8 cellular contexts compared by ENCODE assay signal in genomic region chr22:45612451-45612901, GRCh38. TPM values are rescaled to one million over a fixed set of nuclear protein-coding genes. Genes with fewer than 3 reads are reported as not detected.
DNase-seq lines count a peak whose midpoint lies in the region; ATAC-seq, FAIRE-seq and TF ChIP-seq lines count a peak whose summit lies in the region.

No MANE protein-coding gene starts in this region.

- H3K27ac Mint-ChIP-seq in activated naive CD8-positive, alpha-beta T cell: peak overlapping the region; percentile 28
- peak overlapping the region; percentile 77 for H3K27ac Mint-ChIP-seq in type B pancreatic cell

- H3K27me3 ChIP-seq in MG63 (no peaks in the 10 kb centered on the region), kidney epithelial cell (ENCODE audit: control insufficient read depth, insufficient read depth, low read length) (no peaks in the 10 kb centered on the region)

- H3K27me3 Mint-ChIP-seq in activated naive CD8-positive, alpha-beta T cell: no peaks in the 10 kb centered on the region
- peaks cover 11% of the 10 kb centered on the region for H3K27me3 Mint-ChIP-seq in type B pancreatic cell

- H3K36me3 Mint-ChIP-seq in activated naive CD8-positive, alpha-beta T cell: no peaks in the 10 kb centered on the region
- no peaks in the 10 kb centered on the region for H3K36me3 Mint-ChIP-seq in type B pancreatic cell

- peak overlapping the region; percentile 8 for H3K4me3 ChIP-seq in MG63
- no peak overlapping the region for H3K4me3 ChIP-seq in kidney epithelial cell (ENCODE audit: low read depth, low read length)

- DNase-seq in A172 (ENCODE audit: low spot score): peak; percentile 63
- peak; percentile 86 for DNase-seq in MG63
- peak; percentile 86 for DNase-seq in kidney epithelial cell (ENCODE audit: low read depth)
- DNase-seq in type B pancreatic cell (ENCODE audit: extremely low spot score, unreplicated experiment): no peak
- no peak for DNase-seq in GM19239 (ENCODE audit: insufficient read length, low spot score)
- DNase-seq in NCI-H2227 (lab: John Stamatoyannopoulos, UW; ENCODE audit: unreplicated experiment): no peak

- no peaks in the 10 kb centered on the region for H3K9me3 ChIP-seq in MG63

- no peaks in the 10 kb centered on the region for H3K9me3 Mint-ChIP-seq in activated naive CD8-positive, alpha-beta T cell (ENCODE audit: low read depth)
- H3K9me3 Mint-ChIP-seq in type B pancreatic cell: no peaks in the 10 kb centered on the region

- H3K36me3 ChIP-seq in MG63: no peaks in the 10 kb centered on the region
- H3K36me3 ChIP-seq in kidney epithelial cell (ENCODE audit: control insufficient read depth, insufficient read depth, low read length): no peaks in the 10 kb centered on the region

- peaks cover 9% of the 10 kb centered on the region for H3K4me1 Mint-ChIP-seq in activated naive CD8-positive, alpha-beta T cell (ENCODE audit: low read depth)
- H3K4me1 Mint-ChIP-seq in type B pancreatic cell (ENCODE audit: unreplicated experiment): peaks cover 12% of the 10 kb centered on the region

- peak overlapping the region; percentile 43 for H3K4me3 Mint-ChIP-seq in activated naive CD8-positive, alpha-beta T cell
- H3K4me3 Mint-ChIP-seq in type B pancreatic cell: peak overlapping the region; percentile 29

- no peak for FAIRE-seq in GM19239 (lab: Jason Lieb, UNC)

- TF ChIP-seq POLR2A in GM18505 (IDR thresholded peaks at IDR 0.05; ENCODE audit: borderline replicate concordance, extremely low read depth, insufficient read depth, insufficient read length): no peak

- no peak for TF ChIP-seq CTCF in kidney epithelial cell (IDR thresholded peaks at IDR 0.05; ENCODE audit: insufficient read depth, low read length, poor library complexity, severe bottlenecking)
- no peak for TF ChIP-seq CTCF in type B pancreatic cell (conservative IDR thresholded peaks at IDR 0.05)

- ATAC-seq in GM18505 (IDR thresholded peaks at IDR 0.05; ENCODE audit: unreplicated experiment): no peak

RNA-seq across cellular contexts. Expression of gene ATXN10, which starts 59.2 kb away (rescaled TPM):
- 53.5 and 80.1 TPM in 2 replicates for total RNA-seq in A172 (2014; rRNA removed; shearing (Covaris generic))
- 169 and 176 TPM in 2 replicates for total RNA-seq in MG63 (2014; rRNA removed; shearing (Covaris generic); ENCODE audit: low replicate concordance)
- total RNA-seq in kidney epithelial cell: 107 and 127 TPM in 2 replicates
- total RNA-seq in type B pancreatic cell (ENCODE audit: low replicate concordance): 117 and 182 TPM in 2 replicates

Comparison
In these comparisons a context has a peak if more than half of its experiments do, and no peak if none do; other contexts are left out.
1. DNase-seq: peak in A172 (single experiment), MG63 (single experiment) and kidney epithelial cell (single experiment); none in type B pancreatic cell (single experiment), GM19239 (single experiment) and NCI-H2227 (single experiment).